ENCODE assay signal across 16 cellular contexts in the genomic region with DNA sequence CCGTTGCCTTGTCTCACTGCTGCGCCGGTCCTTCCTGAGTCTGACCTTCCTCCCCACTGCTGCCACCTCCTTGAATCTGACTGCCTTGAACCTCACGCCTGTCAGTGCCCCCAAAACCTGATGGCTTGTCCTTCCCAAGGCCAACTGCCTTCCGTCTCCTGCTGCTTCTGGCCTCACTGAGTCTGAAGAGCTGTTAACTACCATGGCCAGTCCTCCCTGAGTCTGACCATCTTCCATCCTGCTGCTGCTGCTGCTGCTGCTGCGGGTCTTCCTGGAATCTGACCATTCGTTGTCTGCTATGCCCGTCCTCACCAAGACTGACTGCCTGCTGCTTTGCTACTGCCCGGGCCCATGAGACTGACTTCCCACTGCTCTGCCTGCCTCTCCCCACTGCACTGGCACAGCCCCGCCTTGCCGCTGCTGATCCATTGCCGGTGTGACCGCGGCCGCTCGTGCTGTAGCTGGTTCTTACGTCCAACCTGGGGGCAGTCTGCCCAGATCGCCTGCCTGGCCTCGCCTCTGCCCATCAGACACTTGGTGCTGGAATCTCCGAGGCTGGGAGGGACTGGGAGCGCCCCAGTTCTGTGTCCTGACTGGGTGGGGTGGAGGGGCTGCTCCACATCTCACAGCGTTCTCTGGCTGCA. TPM values are rescaled to one million over a fixed set of nuclear protein-coding genes. Genes with fewer than 3 reads are reported as not detected.
"Had no signal": no experiment of that assay in that cellular context is flagged by ENCODE, and none has a peak within 500 bp of the region (broad histone marks: within the 10 kb centered on the region; RNA-seq: fewer than 3 reads in every experiment).

No MANE protein-coding gene starts in this region.

- H3K36me3 Mint-ChIP-seq: activated naive CD8-positive, alpha-beta T cell treated with anti-CD3 and anti-CD28 coated beads, Interleukin-2, amount 10 ng/mL, durations not matched to agents 7 days and 5 days had no signal

- H3K27me3 ChIP-seq: breast epithelium, foreskin keratinocyte, stomach, vagina had no signal

- H3K4me3 Mint-ChIP-seq: activated CD8-positive, alpha-beta T cell treated with anti-CD3 and anti-CD28 coated beads for 36 hours; activated naive CD8-positive, alpha-beta T cell treated with anti-CD3 and anti-CD28 coated beads, Interleukin-2, amount 10 ng/mL, durations not matched to agents 7 days and 5 days had no signal

- ATAC-seq: activated CD8-positive, alpha-beta T cell treated with anti-CD3 and anti-CD28 coated beads for 36 hours; activated T-cell treated with anti-CD3 and anti-CD28 coated beads, Interleukin-2, amount 50 U/mL, for 72 hours; foreskin keratinocyte; left cardiac atrium; mucosa of descending colon; naive thymus-derived CD8-positive, alpha-beta T cell had no signal

- H3K36me3 ChIP-seq: breast epithelium, vagina had no signal

- H3K9me3 ChIP-seq: breast epithelium, mucosa of descending colon, stomach, vagina had no signal

- H3K27ac Mint-ChIP-seq: activated CD8-positive, alpha-beta T cell treated with anti-CD3 and anti-CD28 coated beads for 36 hours; activated naive CD8-positive, alpha-beta T cell treated with anti-CD3 and anti-CD28 coated beads, Interleukin-2, amount 10 ng/mL, durations not matched to agents 7 days and 5 days; activated T-cell treated with anti-CD3 and anti-CD28 coated beads, Interleukin-2, amount 50 U/mL, for 72 hours had no signal

- H3K27ac ChIP-seq: breast epithelium, foreskin keratinocyte, stomach, vagina had no signal

- DNase-seq: activated CD8-positive, alpha-beta memory T cell treated with anti-CD3 and anti-CD28 coated beads, Interleukin-2, amount 50 U/mL, for 4 hours; activated CD8-positive, alpha-beta T cell treated with anti-CD3 and anti-CD28 coated beads for 36 hours; activated gamma-delta T cell treated with Interleukin-2 at 50 U/mL for 16 hours; activated naive CD8-positive, alpha-beta T cell treated with anti-CD3 and anti-CD28 coated beads, Interleukin-2, amount 10 ng/mL, durations not matched to agents 7 days and 5 days; activated T-cell treated with anti-CD3 and anti-CD28 coated beads, Interleukin-2, amount 50 U/mL, for 72 hours; aorta; foreskin keratinocyte; head of caudate nucleus; left cardiac atrium; mucosa of descending colon; naive thymus-derived CD8-positive, alpha-beta T cell; occipital lobe; stimulated activated CD4-positive, alpha-beta T cell treated with anti-CD3 and anti-CD28 coated beads, Interleukin-4, amount 100 ng/mL, for 1 hour; stomach had no signal

- H3K9me3 Mint-ChIP-seq: activated CD8-positive, alpha-beta T cell treated with anti-CD3 and anti-CD28 coated beads for 36 hours; activated naive CD8-positive, alpha-beta T cell treated with anti-CD3 and anti-CD28 coated beads, Interleukin-2, amount 10 ng/mL, durations not matched to agents 7 days and 5 days; activated T-cell treated with anti-CD3 and anti-CD28 coated beads, Interleukin-2, amount 50 U/mL, for 72 hours; naive thymus-derived CD8-positive, alpha-beta T cell had no signal

- H3K27me3 Mint-ChIP-seq: activated CD8-positive, alpha-beta T cell treated with anti-CD3 and anti-CD28 coated beads for 36 hours; naive thymus-derived CD8-positive, alpha-beta T cell had no signal

- H3K4me3 ChIP-seq: breast epithelium, mucosa of descending colon, stomach, vagina had no signal

- H3K4me1 ChIP-seq: breast epithelium, foreskin keratinocyte had no signal

RNA-seq across cellular contexts. Expression of a gene that starts 50.9 kb away (rescaled TPM):
- total RNA-seq: occipital lobe had no signal
